Comparison of ENCODE assay signal across 40 cellular contexts in genomic region chr6:23335894-23336293, GRCh38.
"Had no signal": no experiment of that assay in that cellular context is flagged by ENCODE, and none has a peak within 500 bp of the region (broad histone marks: within the 10 kb centered on the region; RNA-seq: fewer than 3 reads in every experiment).

No MANE protein-coding gene starts in this region.

- H3K27me3 Mint-ChIP-seq: activated naive CD4-positive, alpha-beta T cell treated with anti-CD3 and anti-CD28 coated beads, Interleukin-2, amount 10 ng/mL, durations not matched to agents 7 days and 5 days; activated naive CD4-positive, alpha-beta T cell treated with anti-CD3 and anti-CD28 coated beads, Interleukin-2, amount 50 U/mL, for 24 hours; activated naive CD8-positive, alpha-beta T cell; activated naive CD8-positive, alpha-beta T cell treated with anti-CD3 and anti-CD28 coated beads for 36 hours; activated naive CD8-positive, alpha-beta T cell treated with anti-CD3 and anti-CD28 coated beads, Interleukin-2, amount 10 ng/mL, durations not matched to agents 7 days and 5 days; activated naive CD8-positive, alpha-beta T cell treated with anti-CD3 and anti-CD28 coated beads, Interleukin-2, amount 50 U/mL, for 24 hours; activated T-cell treated with anti-CD3 and anti-CD28 coated beads, Interleukin-2, amount 50 U/mL, for 24 hours; activated T-helper 17 cell treated with anti-CD3 and anti-CD28 coated beads, Interleukin-2, amount 50 U/mL, for 72 hours; brain; central memory CD8-positive, alpha-beta T cell had no signal

- H3K36me3 ChIP-seq: adrenal gland, ascending aorta, brain microvascular endothelial cell, breast epithelium, cardiac muscle cell had no signal

- H3K27me3 ChIP-seq: adrenal gland, ascending aorta, body of pancreas, brain microvascular endothelial cell, breast epithelium, cardiac muscle cell had no signal

- H3K27ac Mint-ChIP-seq: activated naive CD4-positive, alpha-beta T cell treated with anti-CD3 and anti-CD28 coated beads for 36 hours; activated naive CD4-positive, alpha-beta T cell treated with anti-CD3 and anti-CD28 coated beads, Interleukin-2, amount 10 ng/mL, durations not matched to agents 7 days and 5 days; activated naive CD4-positive, alpha-beta T cell treated with anti-CD3 and anti-CD28 coated beads, Interleukin-2, amount 50 U/mL, for 24 hours; activated naive CD4-positive, alpha-beta T cell treated with anti-CD3 and anti-CD28 coated beads, Interleukin-2, amount 50 U/mL, for 72 hours; activated naive CD8-positive, alpha-beta T cell; activated naive CD8-positive, alpha-beta T cell treated with anti-CD3 and anti-CD28 coated beads for 36 hours; activated naive CD8-positive, alpha-beta T cell treated with anti-CD3 and anti-CD28 coated beads, Interleukin-2, amount 10 ng/mL, durations not matched to agents 7 days and 5 days; activated naive CD8-positive, alpha-beta T cell treated with anti-CD3 and anti-CD28 coated beads, Interleukin-2, amount 50 U/mL, for 24 hours; activated T-cell treated with anti-CD3 and anti-CD28 coated beads, Interleukin-2, amount 50 U/mL, for 24 hours; activated T-cell treated with anti-CD3 and anti-CD28 coated beads, Interleukin-2, amount 50 U/mL, for 72 hours; activated T-helper 1 cell treated with anti-CD3 and anti-CD28 coated beads, Interleukin-12 subunit alpha, Interleukin-12 subunit beta, Interleukin-2, Interleukin-4 antibody, amounts not matched to agents 30 ng/mL and 10 ng/mL and 1 ng/mL, durations not matched to agents 14 hours and 24 hours and 36 hours; activated T-helper 17 cell treated with anti-CD3 and anti-CD28 coated beads, Interleukin-2, amount 50 U/mL, for 72 hours; activated T-helper 2 cell treated with anti-CD3 and anti-CD28 coated beads, Interferon-gamma antibody, Interleukin-2, Interleukin-4, amounts not matched to agents 10 μg/mL and 5 μg/mL and 100 μg/mL, durations not matched to agents 14 hours and 24 hours and 36 hours; brain had no signal

- H3K9me3 ChIP-seq: adrenal gland, ascending aorta, body of pancreas, breast epithelium had no signal

- H3K9me3 Mint-ChIP-seq: activated naive CD4-positive, alpha-beta T cell treated with anti-CD3 and anti-CD28 coated beads for 36 hours; activated naive CD4-positive, alpha-beta T cell treated with anti-CD3 and anti-CD28 coated beads, Interleukin-2, amount 50 U/mL, for 24 hours; activated naive CD8-positive, alpha-beta T cell treated with anti-CD3 and anti-CD28 coated beads for 36 hours; activated naive CD8-positive, alpha-beta T cell treated with anti-CD3 and anti-CD28 coated beads, Interleukin-2, amount 10 ng/mL, durations not matched to agents 7 days and 5 days; activated T-cell treated with anti-CD3 and anti-CD28 coated beads, Interleukin-2, amount 50 U/mL, for 24 hours; activated T-helper 1 cell treated with anti-CD3 and anti-CD28 coated beads, Interleukin-12 subunit alpha, Interleukin-12 subunit beta, Interleukin-2, Interleukin-4 antibody, amounts not matched to agents 30 ng/mL and 10 ng/mL and 1 ng/mL, durations not matched to agents 14 hours and 24 hours and 36 hours; activated T-helper 2 cell treated with anti-CD3 and anti-CD28 coated beads, Interferon-gamma antibody, Interleukin-2, Interleukin-4, amounts not matched to agents 10 μg/mL and 5 μg/mL and 100 μg/mL, durations not matched to agents 14 hours and 24 hours and 36 hours had no signal

- H3K4me3 ChIP-seq: adrenal gland, ascending aorta, body of pancreas, breast epithelium, cardiac muscle cell had no signal

- ATAC-seq: activated naive CD4-positive, alpha-beta T cell treated with anti-CD3 and anti-CD28 coated beads, Interleukin-2, amount 50 U/mL, for 72 hours; activated naive CD8-positive, alpha-beta T cell treated with anti-CD3 and anti-CD28 coated beads, Interleukin-2, amount 50 U/mL, for 24 hours; activated T-cell treated with anti-CD3 and anti-CD28 coated beads, Interleukin-2, amount 50 U/mL, for 4 hours; activated T-cell treated with anti-CD3 and anti-CD28 coated beads, Interleukin-2, amount 50 U/mL, for 72 hours; activated T-helper 17 cell treated with anti-CD3 and anti-CD28 coated beads, Interleukin-2, amount 50 U/mL, for 72 hours; body of pancreas had no signal

- H3K4me1 ChIP-seq: adrenal gland, ascending aorta, body of pancreas, breast epithelium had no signal

- H3K27ac ChIP-seq: adrenal gland, ascending aorta, body of pancreas, brain microvascular endothelial cell, breast epithelium, cardiac muscle cell had no signal

- FAIRE-seq: astrocyte, bronchial epithelial cell had no signal

- H3K4me3 Mint-ChIP-seq: activated naive CD4-positive, alpha-beta T cell treated with anti-CD3 and anti-CD28 coated beads for 36 hours; activated naive CD4-positive, alpha-beta T cell treated with anti-CD3 and anti-CD28 coated beads, Interleukin-2, amount 10 ng/mL, durations not matched to agents 7 days and 5 days; activated naive CD4-positive, alpha-beta T cell treated with anti-CD3 and anti-CD28 coated beads, Interleukin-2, amount 50 U/mL, for 24 hours; activated naive CD8-positive, alpha-beta T cell; activated naive CD8-positive, alpha-beta T cell treated with anti-CD3 and anti-CD28 coated beads for 36 hours; activated naive CD8-positive, alpha-beta T cell treated with anti-CD3 and anti-CD28 coated beads, Interleukin-2, amount 10 ng/mL, durations not matched to agents 7 days and 5 days; activated naive CD8-positive, alpha-beta T cell treated with anti-CD3 and anti-CD28 coated beads, Interleukin-2, amount 50 U/mL, for 24 hours; activated T-cell treated with anti-CD3 and anti-CD28 coated beads, Interleukin-2, amount 50 U/mL, for 24 hours; activated T-cell treated with anti-CD3 and anti-CD28 coated beads, Interleukin-2, amount 50 U/mL, for 4 hours; activated T-cell treated with anti-CD3 and anti-CD28 coated beads, Interleukin-2, amount 50 U/mL, for 72 hours; activated T-helper 1 cell treated with anti-CD3 and anti-CD28 coated beads, Interleukin-12 subunit alpha, Interleukin-12 subunit beta, Interleukin-2, Interleukin-4 antibody, amounts not matched to agents 30 ng/mL and 10 ng/mL and 1 ng/mL, durations not matched to agents 14 hours and 24 hours and 36 hours; activated T-helper 17 cell treated with anti-CD3 and anti-CD28 coated beads, Interleukin-2, amount 50 U/mL, for 72 hours; brain; central memory CD8-positive, alpha-beta T cell had no signal

- H3K36me3 Mint-ChIP-seq: activated naive CD4-positive, alpha-beta T cell treated with anti-CD3 and anti-CD28 coated beads, Interleukin-2, amount 10 ng/mL, durations not matched to agents 7 days and 5 days; activated naive CD4-positive, alpha-beta T cell treated with anti-CD3 and anti-CD28 coated beads, Interleukin-2, amount 50 U/mL, for 24 hours; activated naive CD4-positive, alpha-beta T cell treated with anti-CD3 and anti-CD28 coated beads, Interleukin-2, amount 50 U/mL, for 72 hours; activated naive CD8-positive, alpha-beta T cell; activated naive CD8-positive, alpha-beta T cell treated with anti-CD3 and anti-CD28 coated beads for 36 hours; activated naive CD8-positive, alpha-beta T cell treated with anti-CD3 and anti-CD28 coated beads, Interleukin-2, amount 10 ng/mL, durations not matched to agents 7 days and 5 days had no signal

- DNase-seq: activated effector memory CD4-positive, alpha-beta T cell treated with anti-CD3 and anti-CD28 coated beads, Interleukin-2, amount 50 U/mL, for 16 hours; activated effector memory CD4-positive, alpha-beta T cell treated with Interleukin-2 at 50 U/mL for 16 hours; activated gamma-delta T cell; activated gamma-delta T cell treated with Interleukin-2 at 50 U/mL for 16 hours; activated naive CD4-positive, alpha-beta T cell; activated naive CD4-positive, alpha-beta T cell treated with anti-CD3 and anti-CD28 coated beads for 36 hours; activated naive CD4-positive, alpha-beta T cell treated with anti-CD3 and anti-CD28 coated beads, Interleukin-2, amount 10 ng/mL, durations not matched to agents 7 days and 5 days; activated naive CD4-positive, alpha-beta T cell treated with anti-CD3 and anti-CD28 coated beads, Interleukin-2, amount 50 U/mL, for 16 hours; activated naive CD4-positive, alpha-beta T cell treated with Interleukin-2 at 50 U/mL for 16 hours; activated naive CD8-positive, alpha-beta T cell treated with anti-CD3 and anti-CD28 coated beads for 36 hours; activated naive CD8-positive, alpha-beta T cell treated with anti-CD3 and anti-CD28 coated beads, Interleukin-2, amount 10 ng/mL, durations not matched to agents 7 days and 5 days; activated naive CD8-positive, alpha-beta T cell treated with anti-CD3 and anti-CD28 coated beads, Interleukin-2, amount 50 U/mL, for 24 hours; activated T-cell treated with anti-CD3 and anti-CD28 coated beads, Interleukin-2, amount 50 U/mL, for 1 hour; activated T-cell treated with anti-CD3 and anti-CD28 coated beads, Interleukin-2, amount 50 U/mL, for 24 hours; activated T-cell treated with anti-CD3 and anti-CD28 coated beads, Interleukin-2, amount 50 U/mL, for 4 hours; activated T-cell treated with anti-CD3 and anti-CD28 coated beads, Interleukin-2, amount 50 U/mL, for 48 hours; activated T-cell treated with anti-CD3 and anti-CD28 coated beads, Interleukin-2, amount 50 U/mL, for 72 hours; adrenal gland; amniotic stem cell; amygdala; anterior cingulate cortex; aorta; body of pancreas; brain microvascular endothelial cell; caudate nucleus; central memory CD4-positive, alpha-beta T cell; cerebellar nuclear complex had no signal

- H3K4me1 Mint-ChIP-seq: activated naive CD4-positive, alpha-beta T cell treated with anti-CD3 and anti-CD28 coated beads, Interleukin-2, amount 10 ng/mL, durations not matched to agents 7 days and 5 days; activated naive CD4-positive, alpha-beta T cell treated with anti-CD3 and anti-CD28 coated beads, Interleukin-2, amount 50 U/mL, for 24 hours; activated naive CD8-positive, alpha-beta T cell treated with anti-CD3 and anti-CD28 coated beads for 36 hours; activated naive CD8-positive, alpha-beta T cell treated with anti-CD3 and anti-CD28 coated beads, Interleukin-2, amount 10 ng/mL, durations not matched to agents 7 days and 5 days; activated naive CD8-positive, alpha-beta T cell treated with anti-CD3 and anti-CD28 coated beads, Interleukin-2, amount 50 U/mL, for 24 hours; activated T-helper 17 cell treated with anti-CD3 and anti-CD28 coated beads, Interleukin-2, amount 50 U/mL, for 72 hours; central memory CD8-positive, alpha-beta T cell had no signal
